Comparison of ENCODE assay signal across 15 cellular contexts in genomic region chr17:27566673-27567562, GRCh38.
DNase-seq lines count a peak whose midpoint lies in the region; ATAC-seq and TF ChIP-seq lines count a peak whose summit lies in the region.
"Had no signal": no experiment of that assay in that cellular context is flagged by ENCODE, and none has a peak within 500 bp of the region (broad histone marks: within the 10 kb centered on the region; RNA-seq: fewer than 3 reads in every experiment).

No MANE protein-coding gene starts in this region.

- TF ChIP-seq CTCF in heart right ventricle (IDR thresholded peaks at IDR 0.05) (no peak), left lung (IDR thresholded peaks at IDR 0.05) (no peak), upper lobe of left lung (IDR thresholded peaks at IDR 0.05) (no peak), GM20000 (IDR thresholded peaks at IDR 0.05; ENCODE audit: extremely low read depth, missing control alignments) (no peak)

- H3K9me3 ChIP-seq in heart right ventricle: no peaks in the 10 kb centered on the region
- H3K9me3 ChIP-seq in left lung: no peaks in the 10 kb centered on the region
- no peaks in the 10 kb centered on the region for H3K9me3 ChIP-seq in upper lobe of left lung
- H3K9me3 ChIP-seq: pancreas had no signal

- intact Hi-C loops in heart right ventricle (cut with DNase I) (loop anchor here in 2 of 10 donors (5.0 to 10.0 kb wide), 3 partner anchors 35 to 112 kb away; partner anchors contain the start of gene KSR1 (in 2 of the 2)), Right ventricle myocardium superior (cut with DNase I) (no loop called here), left lung (cut with DNase I) (no loop called here)

- TF ChIP-seq POLR2A in upper lobe of left lung (IDR thresholded peaks at IDR 0.05): no peak

- H3K4me3 ChIP-seq in heart right ventricle: no peak overlapping the region
- no peak overlapping the region for H3K4me3 ChIP-seq in left lung
- no peak overlapping the region for H3K4me3 ChIP-seq in upper lobe of left lung
- H3K4me3 ChIP-seq: hepatocyte, pancreas had no signal

- peak overlapping the region; percentile 36 for H3K4me3 Mint-ChIP-seq in activated T-helper 17 cell treated with anti-CD3 and anti-CD28 coated beads, Interleukin-2, amount 50 U/mL, for 72 hours

- peaks cover 13% of the 10 kb centered on the region for H3K4me1 Mint-ChIP-seq in activated T-helper 17 cell treated with anti-CD3 and anti-CD28 coated beads, Interleukin-2, amount 50 U/mL, for 72 hours

- no peak for DNase-seq in heart right ventricle
- DNase-seq in Right ventricle myocardium superior: no peak
- DNase-seq in left lung: no peak
- DNase-seq in upper lobe of left lung: no peak
- DNase-seq in NCI-H2107 treated with DMSO at 0.1 percent for 48 hours (lab: John Stamatoyannopoulos, UW; ENCODE audit: unreplicated experiment): no peak
- no peak for DNase-seq in GM20000 (ENCODE audit: low spot score)
- DNase-seq in stimulated activated CD4-positive, alpha-beta T cell treated with anti-CD3 and anti-CD28 coated beads, Interleukin-2, amount 100 ng/mL, for 24 hours: no peak
- DNase-seq: MM.1S; NCI-H446; stimulated activated CD4-positive, alpha-beta T cell treated with anti-CD3 and anti-CD28 coated beads, Interleukin-4, amount 100 ng/mL, for 1 hour had no signal

- H3K4me1 ChIP-seq in heart right ventricle (peaks cover 4 to 94% (median 61%) of the 10 kb centered on the region in 9 donors), left lung (peaks cover 0 to 48% of the 10 kb centered on the region in 2 donors), upper lobe of left lung (peaks cover 11 to 53% (median 21%) of the 10 kb centered on the region in 4 donors)

- WGBS in heart right ventricle, 2 donors: 74 to 77% methylated on average over 14 of the region's 14 CpGs
- WGBS in upper lobe of left lung, 2 donors: 77 to 78% methylated on average over 12 to 14 of the region's 14 CpGs

- H3K36me3 ChIP-seq in heart right ventricle (peaks cover 0 to 6% (median 0%) of the 10 kb centered on the region in 9 donors), left lung (no peaks in the 10 kb centered on the region), upper lobe of left lung (no peaks in the 10 kb centered on the region)
- H3K36me3 ChIP-seq: pancreas had no signal

- ATAC-seq in heart right ventricle: peak in 7 of 8 donors; percentile 28 to 75 (median 61)
- no peak for ATAC-seq in Right ventricle myocardium superior (ENCODE audit: poor library complexity)
- ATAC-seq in activated T-helper 17 cell treated with anti-CD3 and anti-CD28 coated beads, Interleukin-2, amount 50 U/mL, for 72 hours (replicated peaks): no peak
- ATAC-seq in left lung: peak; percentile 8
- no peak for ATAC-seq in upper lobe of left lung (ENCODE audit: low FRiP score in 2 of 2)

- no peaks in the 10 kb centered on the region for H3K36me3 Mint-ChIP-seq in activated T-helper 17 cell treated with anti-CD3 and anti-CD28 coated beads, Interleukin-2, amount 50 U/mL, for 72 hours (ENCODE audit: low read depth)

- H3K27me3 ChIP-seq in heart right ventricle (no peaks in the 10 kb centered on the region), left lung (no peaks in the 10 kb centered on the region), upper lobe of left lung (no peaks in the 10 kb centered on the region)
- H3K27me3 ChIP-seq: hepatocyte, pancreas had no signal

- no peaks in the 10 kb centered on the region for H3K27me3 Mint-ChIP-seq in activated T-helper 17 cell treated with anti-CD3 and anti-CD28 coated beads, Interleukin-2, amount 50 U/mL, for 72 hours

- H3K9me3 Mint-ChIP-seq in activated T-helper 17 cell treated with anti-CD3 and anti-CD28 coated beads, Interleukin-2, amount 50 U/mL, for 72 hours: no peaks in the 10 kb centered on the region

- H3K27ac ChIP-seq in heart right ventricle (peak overlapping the region in 9 of 10 donors; percentile 30 to 80 (median 61)), left lung (peak overlapping the region; percentile 26 to 60), upper lobe of left lung (peak overlapping the region; percentile 23 to 71 (median 48))
- H3K27ac ChIP-seq: C4-2B, hepatocyte, RWPE1 had no signal

- TF ChIP-seq EP300 in upper lobe of left lung (IDR thresholded peaks at IDR 0.05): no peak

- H3K27ac Mint-ChIP-seq in activated T-helper 17 cell treated with anti-CD3 and anti-CD28 coated beads, Interleukin-2, amount 50 U/mL, for 72 hours: peak overlapping the region; percentile 60

Comparison
In these comparisons a context has a peak if more than half of its experiments do, and no peak if none do; other contexts are left out.
1. ATAC-seq: peak in heart right ventricle (7 of 8) and left lung (single experiment); none in Right ventricle myocardium superior (single experiment), activated T-helper 17 cell treated with anti-CD3 and anti-CD28 coated beads, Interleukin-2, amount 50 U/mL, for 72 hours (single experiment) and upper lobe of left lung (0 of 2).
2. Peak in every context shown above with its lines, with median percentiles within 50 percentile points of each other: H3K27ac ChIP-seq.